23 cellular contexts compared by ENCODE assay signal in genomic region chr14:99043756-99044155, GRCh38.
"Had no signal": no experiment of that assay in that cellular context is flagged by ENCODE, and none has a peak within 500 bp of the region (broad histone marks: within the 10 kb centered on the region; RNA-seq: fewer than 3 reads in every experiment).

No MANE protein-coding gene starts in this region.

- H3K36me3 ChIP-seq: SJSA1 had no signal

- H3K9ac ChIP-seq: KMS-11 had no signal

- H3K9me3 ChIP-seq: SJSA1 had no signal

- ATAC-seq: K562 had no signal

- H3K4me2 ChIP-seq: KMS-11 had no signal

- H3K4me3 ChIP-seq: K562, SJSA1, SK-N-MC had no signal

- H3K27me3 ChIP-seq: SJSA1 had no signal

- H3K27ac Mint-ChIP-seq: IgD-negative memory B cell had no signal

- H3K36me3 Mint-ChIP-seq: IgD-negative memory B cell had no signal

- H3K27me3 Mint-ChIP-seq: IgD-negative memory B cell had no signal

- H3K4me1 Mint-ChIP-seq: IgD-negative memory B cell had no signal

- DNase-seq: Kasumi-1, MM.1S, NCI-H1092 treated with DMSO at 0.1 percent for 48 hours, NCI-H1436, NCI-H187, NCI-H2029, NCI-H2081 treated with DMSO at 0.1 percent for 48 hours, NCI-H2171, NCI-H226, NCI-H446, NCI-H510A, NCI-H524 treated with DMSO at 0.1 percent for 48 hours, NCI-H69, NCI-H774, Right ventricle myocardium superior, RPMI8226, SIG-M5 had no signal

- H3K4me3 Mint-ChIP-seq: IgD-negative memory B cell had no signal

- H3K27ac ChIP-seq: HL-60, KMS-11, SJSA1, SK-N-MC had no signal
